In the genomic region with DNA sequence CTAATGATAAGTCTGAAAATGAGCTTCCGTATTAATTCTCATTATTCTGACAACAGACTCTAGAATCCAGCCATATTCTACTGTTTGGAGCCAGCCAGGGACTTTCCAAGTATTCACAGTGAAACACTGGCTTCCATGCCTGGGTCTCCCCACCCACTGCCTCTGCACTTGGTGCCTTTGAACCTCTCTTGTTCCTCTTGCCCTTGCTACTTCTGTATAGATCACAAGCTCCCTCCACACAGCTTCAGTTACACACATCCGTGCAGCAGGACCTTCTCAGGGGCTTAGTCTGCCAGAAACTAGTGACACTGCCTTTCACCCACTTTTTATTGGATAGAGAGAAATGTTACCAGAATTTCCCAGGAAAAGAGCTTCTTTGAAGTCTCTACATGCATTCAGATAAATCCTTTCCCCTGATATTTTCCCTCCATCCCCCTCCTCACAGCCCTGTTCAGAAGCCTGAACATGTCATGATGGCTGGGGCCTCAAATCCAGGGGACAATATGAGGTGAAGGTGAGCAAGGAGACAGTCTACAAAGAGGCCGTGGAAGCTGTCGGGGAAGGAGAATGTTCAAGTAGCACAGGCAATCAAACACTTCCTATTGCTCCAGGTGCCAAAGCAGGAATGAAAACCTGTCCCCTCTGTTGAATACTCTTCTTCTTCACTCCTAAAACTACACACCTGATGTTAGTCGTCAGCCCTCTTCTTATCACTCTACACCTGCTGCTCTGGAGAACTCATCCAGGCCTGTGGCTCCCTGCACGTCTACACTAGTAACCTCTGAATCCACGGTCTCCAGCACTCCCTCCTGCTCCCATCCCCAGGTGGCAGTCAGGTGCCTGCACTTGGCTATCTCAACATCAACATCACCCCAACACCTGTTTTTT, we compare ENCODE assay signal across 9 cellular contexts. TPM values are rescaled to one million over a fixed set of nuclear protein-coding genes. Genes with fewer than 3 reads are reported as not detected.
DNase-seq lines count a peak whose midpoint lies in the region; ATAC-seq and TF ChIP-seq lines count a peak whose summit lies in the region.
"Had no signal": no experiment of that assay in that cellular context is flagged by ENCODE, and none has a peak within 500 bp of the region (broad histone marks: within the 10 kb centered on the region; RNA-seq: fewer than 3 reads in every experiment).

No MANE protein-coding gene starts in this region.

- H3K4me3 ChIP-seq in GM08714 (ENCODE audit: low read length) (peak overlapping the region; percentile 32; the same call in 1 of the 2 replicates), osteoblast (ENCODE audit: insufficient read depth, low read length) (no peak overlapping the region), tibial artery (no peak overlapping the region)

- no peak overlapping the region for H2AFZ ChIP-seq in osteoblast (ENCODE audit: low read length)

- H3K36me3 ChIP-seq in osteoblast (ENCODE audit: insufficient read depth, low read length) (no peaks in the 10 kb centered on the region), tibial artery (no peaks in the 10 kb centered on the region)

- TF ChIP-seq CTCF in GM20000 (IDR thresholded peaks at IDR 0.05; ENCODE audit: extremely low read depth, missing control alignments): no peak
- TF ChIP-seq CTCF in osteoblast (IDR thresholded peaks at IDR 0.05; ENCODE audit: extremely low read depth, low read depth, low read length): no peak
- no peak for TF ChIP-seq CTCF in tibial artery (IDR thresholded peaks at IDR 0.05)

- no peaks in the 10 kb centered on the region for H3K4me1 ChIP-seq in osteoblast (ENCODE audit: insufficient read depth, low read length)
- no peaks in the 10 kb centered on the region for H3K4me1 ChIP-seq in tibial artery

- H3K9me3 ChIP-seq in osteoblast (ENCODE audit: low read depth, low read length) (no peaks in the 10 kb centered on the region), tibial artery (peaks cover 0 to 2% (median 0%) of the 10 kb centered on the region in 3 donors)

- ATAC-seq in HG03469 (IDR thresholded peaks at IDR 0.05; ENCODE audit: unreplicated experiment): peak; percentile 53

- intact Hi-C loops in tibial artery (cut with DNase I; ENCODE audit: low total_unique reads): loop anchor here (10.0 kb wide), 1 partner anchor 45 kb away; a partner anchor contains a TSS

- H3K27me3 ChIP-seq in osteoblast (ENCODE audit: insufficient read depth, low read length): peaks cover 48% of the 10 kb centered on the region
- peaks cover 0 to 10% of the 10 kb centered on the region in 2 donors for H3K27me3 ChIP-seq in tibial artery

- no peaks in the 10 kb centered on the region for H4K20me1 ChIP-seq in osteoblast (ENCODE audit: insufficient read depth, low read length)

- peak overlapping the region; percentile 61 for H3K27ac ChIP-seq in cingulate gyrus (ENCODE audit: low read depth, low read length)
- no peak overlapping the region for H3K27ac ChIP-seq in osteoblast (ENCODE audit: low read depth, low read length)
- peak overlapping the region in 1 of 2 donors; percentile 33 for H3K27ac ChIP-seq in tibial artery

- H3K79me2 ChIP-seq in osteoblast (ENCODE audit: insufficient read depth, low read length): no peaks in the 10 kb centered on the region

- DNase-seq in GM20000 (ENCODE audit: low spot score) (peak; percentile 73), osteoblast (ENCODE audit: insufficient read length, low spot score, missing footprints) (peak; percentile 71), NCI-H446 (lab: John Stamatoyannopoulos, UW) (no peak), tibial artery (no peak), NCI-H510A (lab: John Stamatoyannopoulos, UW) (no peak)

- H3K4me2 ChIP-seq in osteoblast (ENCODE audit: insufficient read depth, low read length): no peak overlapping the region

RNA-seq across cellular contexts. Expression of a gene that starts 20.1 kb away (rescaled TPM):
- under 0.01 and 2.4 TPM in 2 replicates for total RNA-seq in osteoblast
- total RNA-seq: dermis microvascular lymphatic vessel endothelial cell had no signal

RNA-seq across cellular contexts. Expression of a gene that starts 43.9 kb away (rescaled TPM):
- 5.4 and 30.4 TPM in 2 replicates for total RNA-seq in osteoblast

RNA-seq across cellular contexts. Expression of a gene that starts 46.2 kb away (rescaled TPM):
- total RNA-seq in osteoblast: 8.7 and 12.4 TPM in 2 replicates

Comparison
In these comparisons a context has a peak if more than half of its experiments do, and no peak if none do; other contexts are left out.
1. DNase-seq: peak in GM20000 (single experiment) and osteoblast (single experiment); none in NCI-H446 (0 of 2), tibial artery (0 of 2) and NCI-H510A (single experiment).